Comparison of ENCODE assay signal across 24 cellular contexts in genomic region chr3:129326138-129326537, GRCh38.
"Had no signal": no experiment of that assay in that cellular context is flagged by ENCODE, and none has a peak within 500 bp of the region (broad histone marks: within the 10 kb centered on the region; RNA-seq: fewer than 3 reads in every experiment).

No MANE protein-coding gene starts in this region.

- DNase-seq: dermis blood vessel endothelial cell; dorsolateral prefrontal cortex; effector CD4-positive, alpha-beta T cell; effector memory CD4-positive, alpha-beta T cell; erythroblast; esophagus squamous epithelium; foreskin fibroblast; hypothalamus; immature natural killer cell; islet precursor cell; left cardiac atrium; left ventricle myocardium inferior; lower lobe of right lung; mesenchymal stem cell; mucosa of descending colon had no signal

- H3K9me3 ChIP-seq: esophagus squamous epithelium, gastroesophageal sphincter, heart left ventricle, left ventricle myocardium inferior, lower lobe of right lung, mucosa of descending colon had no signal

- H3K27me3 ChIP-seq: dorsolateral prefrontal cortex, esophagus squamous epithelium, gastroesophageal sphincter, heart left ventricle, hepatocyte had no signal

- H3K4me1 ChIP-seq: esophagus squamous epithelium, gastroesophageal sphincter, heart left ventricle, left ventricle myocardium inferior, lower lobe of right lung had no signal

- H3K27ac ChIP-seq: coronary artery, dorsolateral prefrontal cortex, epithelial cell of prostate, esophagus squamous epithelium, gastroesophageal sphincter, heart left ventricle, hepatocyte, left ventricle myocardium inferior, lower lobe of right lung had no signal

- H3K79me2 ChIP-seq: hepatocyte had no signal

- ATAC-seq: esophagus mucosa, gastroesophageal sphincter, heart left ventricle, left cardiac atrium, lower lobe of right lung, mucosa of descending colon had no signal

- H3K4me3 ChIP-seq: coronary artery, dorsolateral prefrontal cortex, esophagus squamous epithelium, gastroesophageal sphincter, heart left ventricle, hepatocyte, left ventricle myocardium inferior, lower lobe of right lung, mucosa of descending colon had no signal

- FAIRE-seq: colon, endometrium, frontal cortex had no signal

- H3K36me3 ChIP-seq: lower lobe of right lung had no signal

- H3K4me2 ChIP-seq: hepatocyte had no signal

- H2AFZ ChIP-seq: hepatocyte had no signal
